ENCODE assay signal across 23 cellular contexts in genomic region chr11:92482502-92482901, GRCh38.
A peak's percentile ranks its signal among the peaks of the same experiment; 100 is the strongest.
DNase-seq lines count a peak whose midpoint lies in the region; ATAC-seq and TF ChIP-seq lines count a peak whose summit lies in the region.
"Had no signal": no experiment of that assay in that cellular context is flagged by ENCODE, and none has a peak within 500 bp of the region (broad histone marks: within the 10 kb centered on the region; RNA-seq: fewer than 3 reads in every experiment).

No MANE protein-coding gene starts in this region.

- DNase-seq in NCI-H510A treated with DMSO at 0.1 percent for 48 hours (lab: John Stamatoyannopoulos, UW) (peak; percentile 61), NCI-H510A (lab: John Stamatoyannopoulos, UW) (no peak), NCI-H526 treated with DMSO at 0.1 percent for 48 hours (lab: John Stamatoyannopoulos, UW) (peak; percentile 86), esophagus muscularis mucosa (ENCODE audit: extremely low spot score) (peak; percentile 77), ovary (no peak)
- DNase-seq in activated CD4-positive, alpha-beta T cell treated with anti-CD3 and anti-CD28 coated beads, Interleukin-2, amount 50 U/mL, for 4 hours = no peak
- DNase-seq: EL, GF-D8, HCEC 1CT, KG1, NCI-H1092 treated with DMSO at 0.1 percent for 48 hours, NCI-H1436 treated with DMSO at 0.1 percent for 48 hours, NCI-H2029, NCI-H2171, NCI-H446, NCI-H82, PC-3, RPMI8226, SIG-M5, SK-N-SH, T-helper 2 cell had no signal

- TF ChIP-seq CTCF in esophagus muscularis mucosa (IDR thresholded peaks at IDR 0.05) = no peak
- TF ChIP-seq CTCF in ovary (IDR thresholded peaks at IDR 0.05) = no peak

- H3K27ac ChIP-seq in esophagus muscularis mucosa (replicated peaks in 1 of 4) (no peak overlapping the region), ovary (no peak overlapping the region)
- H3K27ac ChIP-seq: C4-2B had no signal

- no peak for ATAC-seq in HG03108 (IDR thresholded peaks at IDR 0.05; ENCODE audit: unreplicated experiment)
- ATAC-seq: PC-3 had no signal

- H3K36me3 ChIP-seq in esophagus muscularis mucosa (no peaks in the 10 kb centered on the region), ovary (no peaks in the 10 kb centered on the region)

- H3K9me3 ChIP-seq in esophagus muscularis mucosa = no peaks in the 10 kb centered on the region
- no peaks in the 10 kb centered on the region for H3K9me3 ChIP-seq in ovary
- H3K9me3 ChIP-seq: SK-N-SH had no signal

- H3K4me3 ChIP-seq in esophagus muscularis mucosa (no peak overlapping the region), ovary (no peak overlapping the region)

- H3K4me1 ChIP-seq in esophagus muscularis mucosa = no peaks in the 10 kb centered on the region
- H3K4me1 ChIP-seq in ovary (ENCODE audit: insufficient read depth) = no peaks in the 10 kb centered on the region

- H3K27me3 ChIP-seq in esophagus muscularis mucosa = no peaks in the 10 kb centered on the region
- H3K27me3 ChIP-seq in ovary = no peaks in the 10 kb centered on the region

- intact Hi-C loops in esophagus muscularis mucosa (cut with DNase I) (no loop called here), ovary (cut with DNase I) (no loop called here)

- WGBS in esophagus muscularis mucosa = 66% methylated on average over 6 of the region's 6 CpGs
- 54 to 65% (median 64%) methylated on average over 6 of the region's 6 CpGs for WGBS in ovary, 3 donors

- no peak for TF ChIP-seq POLR2A in esophagus muscularis mucosa (IDR thresholded peaks at IDR 0.05; ENCODE audit: low read depth)
- no peak for TF ChIP-seq POLR2A in ovary (IDR thresholded peaks at IDR 0.05)

- no peak for TF ChIP-seq EP300 in esophagus muscularis mucosa (IDR thresholded peaks at IDR 0.05)
- no peak for TF ChIP-seq EP300 in ovary (IDR thresholded peaks at IDR 0.05)

Comparison
In these comparisons a context has a peak if more than half of its experiments do, and no peak if none do; other contexts are left out.
1. DNase-seq: peak in NCI-H510A treated with DMSO at 0.1 percent for 48 hours (single experiment), NCI-H526 treated with DMSO at 0.1 percent for 48 hours (single experiment) and esophagus muscularis mucosa (single experiment); none in NCI-H510A (single experiment), ovary (0 of 5) and activated CD4-positive, alpha-beta T cell treated with anti-CD3 and anti-CD28 coated beads, Interleukin-2, amount 50 U/mL, for 4 hours (0 of 2).